In genomic region chr21:16070207-16070651, GRCh38 we compare ENCODE assay signal across 10 cellular contexts.
DNase-seq lines count a peak whose midpoint lies in the region; ATAC-seq and TF ChIP-seq lines count a peak whose summit lies in the region.
"Had no signal": no experiment of that assay in that cellular context is flagged by ENCODE, and none has a peak within 500 bp of the region (broad histone marks: within the 10 kb centered on the region; RNA-seq: fewer than 3 reads in every experiment).

No MANE protein-coding gene starts in this region.

- intact Hi-C loops in dorsolateral prefrontal cortex (cut with DNase I) (loop anchor here (5.0 to 10.0 kb wide), 5 partner anchors 338 to 522 kb away; no protein-coding TSS in a partner anchor), heart left ventricle (cut with DNase I) (loop anchor here in 3 of 10 donors (10.0 kb wide), 3 partner anchors 975 to 1195 kb away; no protein-coding TSS in a partner anchor)

- TF ChIP-seq CTCF in BJ (IDR thresholded peaks at IDR 0.05; ENCODE audit: insufficient read depth, low read depth, low read length) (peak; percentile 33; the same call in 1 of the 2 replicates), dorsolateral prefrontal cortex (IDR thresholded peaks at IDR 0.05 in 54 of 56, conservative IDR thresholded peaks at IDR 0.05 in 2 of 56; ENCODE audit: low read depth in 1 of 56, partially characterized antibody in 56 of 56) (peak in 41 of 56 donors; percentile 8 to 55 (median 29)), osteoblast (IDR thresholded peaks at IDR 0.05; ENCODE audit: extremely low read depth, low read depth, low read length) (peak; percentile 33), heart left ventricle (IDR thresholded peaks at IDR 0.05) (no peak)

- peak overlapping the region; percentile 2; the same call in 1 of the 2 replicates for H3K4me3 ChIP-seq in BJ (ENCODE audit: low read depth, low read length)
- H3K4me3 ChIP-seq in dorsolateral prefrontal cortex = peak overlapping the region; percentile 18 to 77 (median 62)
- H3K4me3 ChIP-seq in osteoblast (ENCODE audit: insufficient read depth, low read length) = peak overlapping the region; percentile 76
- H3K4me3 ChIP-seq in heart left ventricle = no peak overlapping the region

- no peaks in the 10 kb centered on the region for H3K27me3 ChIP-seq in BJ (ENCODE audit: control insufficient read depth, insufficient read depth, low read length)
- H3K27me3 ChIP-seq in dorsolateral prefrontal cortex = no peaks in the 10 kb centered on the region
- no peaks in the 10 kb centered on the region for H3K27me3 ChIP-seq in osteoblast (ENCODE audit: insufficient read depth, low read length)
- H3K27me3 ChIP-seq in heart left ventricle = no peaks in the 10 kb centered on the region
- H3K27me3 ChIP-seq: transverse colon had no signal

- H3K36me3 ChIP-seq in BJ (ENCODE audit: control insufficient read depth, insufficient read depth, low read length) = no peaks in the 10 kb centered on the region
- H3K36me3 ChIP-seq in osteoblast (ENCODE audit: insufficient read depth, low read length) = no peaks in the 10 kb centered on the region
- no peaks in the 10 kb centered on the region for H3K36me3 ChIP-seq in heart left ventricle
- H3K36me3 ChIP-seq: transverse colon had no signal

- no peaks in the 10 kb centered on the region for H4K20me1 ChIP-seq in osteoblast (ENCODE audit: insufficient read depth, low read length)

- peak overlapping the region; percentile 79 to 99 (median 97) for H3K27ac ChIP-seq in dorsolateral prefrontal cortex
- no peak overlapping the region for H3K27ac ChIP-seq in osteoblast (ENCODE audit: low read depth, low read length)
- H3K27ac ChIP-seq in heart left ventricle = no peak overlapping the region
- H3K27ac ChIP-seq: transverse colon had no signal

- CTCF ChIA-PET in BJ (lab: Yijun Ruan, JAX) = interaction anchor here (0.6 to 1.5 kb wide), 5 partner anchors 13 to 163 kb away, joined by 3 to 5 read pairs (median 3); no protein-coding TSS in a partner anchor

- no peaks in the 10 kb centered on the region for H3K79me2 ChIP-seq in osteoblast (ENCODE audit: insufficient read depth, low read length)

- WGBS in heart left ventricle, 4 donors = 87 to 90% (median 88%) methylated on average over 7 of the region's 7 CpGs

- DNase-seq in BJ (ENCODE audit: low read depth) (no peak), NCI-H1417 (lab: John Stamatoyannopoulos, UW) (peak in 2 of 3 experiments; percentile 75 to 90), dorsolateral prefrontal cortex (peak in 8 of 10 donors; percentile 33 to 85 (median 68)), osteoblast (ENCODE audit: insufficient read length, low spot score, missing footprints) (peak; percentile 61), NCI-H510A treated with DMSO at 0.1 percent for 48 hours (lab: John Stamatoyannopoulos, UW) (no peak), NCI-H226 (no peak), heart left ventricle (no peak)
- DNase-seq: activated naive CD4-positive, alpha-beta T cell; transverse colon had no signal

- H3K4me2 ChIP-seq in osteoblast (ENCODE audit: insufficient read depth, low read length) = peak overlapping the region; percentile 95

- TF ChIP-seq POLR2A in heart left ventricle (IDR thresholded peaks at IDR 0.05) = no peak

- H3K4me1 ChIP-seq in osteoblast (ENCODE audit: insufficient read depth, low read length) (peaks cover 38% of the 10 kb centered on the region), heart left ventricle (no peaks in the 10 kb centered on the region)
- H3K4me1 ChIP-seq: transverse colon had no signal

- peak overlapping the region; percentile 96 for H2AFZ ChIP-seq in osteoblast (ENCODE audit: low read length)

- POLR2A ChIA-PET in BJ (lab: Charles Lee) = no interaction called here

- no peaks in the 10 kb centered on the region for H3K9me3 ChIP-seq in osteoblast (ENCODE audit: low read depth, low read length)
- H3K9me3 ChIP-seq in heart left ventricle = peaks cover 0 to 7% (median 0%) of the 10 kb centered on the region in 12 donors
- H3K9me3 ChIP-seq: transverse colon had no signal

- ATAC-seq in HG03039 (IDR thresholded peaks at IDR 0.05; ENCODE audit: unreplicated experiment) (no peak), heart left ventricle (no peak)

Comparison
In these comparisons a context has a peak if more than half of its experiments do, and no peak if none do; other contexts are left out.
1. DNase-seq: peak in NCI-H1417 (2 of 3), dorsolateral prefrontal cortex (8 of 10) and osteoblast (single experiment); none in BJ (single experiment), NCI-H510A treated with DMSO at 0.1 percent for 48 hours (single experiment), NCI-H226 (single experiment) and heart left ventricle (0 of 5).
2. H3K4me3 ChIP-seq: peak in BJ (single experiment), dorsolateral prefrontal cortex (59 of 59) and osteoblast (single experiment); none in heart left ventricle (0 of 12).
3. CTCF ChIP-seq: peak in BJ (single experiment), dorsolateral prefrontal cortex (41 of 56) and osteoblast (single experiment); none in heart left ventricle (0 of 12).
4. H3K27ac ChIP-seq: peak in dorsolateral prefrontal cortex (59 of 59); none in osteoblast (single experiment) and heart left ventricle (0 of 12).